ENCODE assay signal across 11 cellular contexts in genomic region chr1:51792864-51793263, GRCh38.
A peak's percentile ranks its signal among the peaks of the same experiment; 100 is the strongest.
DNase-seq lines count a peak whose midpoint lies in the region; ATAC-seq and TF ChIP-seq lines count a peak whose summit lies in the region.
"Had no signal": no experiment of that assay in that cellular context is flagged by ENCODE, and none has a peak within 500 bp of the region (broad histone marks: within the 10 kb centered on the region; RNA-seq: fewer than 3 reads in every experiment).

No MANE protein-coding gene starts in this region.

- ATAC-seq in CD4-positive, alpha-beta T cell (ENCODE audit: poor library complexity): no peak
- ATAC-seq in central memory CD8-positive, alpha-beta T cell (replicated peaks; ENCODE audit: extremely low read depth, poor library complexity, severe bottlenecking): no peak
- ATAC-seq in HG02623 (IDR thresholded peaks at IDR 0.05; ENCODE audit: unreplicated experiment): no peak

- 100% methylated on average over 1 of the region's 1 CpG; no CpG with 5 or more reads in 1 of the 2 experiments for WGBS in mesodermal cell (ENCODE audit: insufficient coverage in 2 of 2), 2 experiments

- no peaks in the 10 kb centered on the region for H3K9me3 Mint-ChIP-seq in CD4-positive, alpha-beta T cell
- H3K9me3 Mint-ChIP-seq in central memory CD8-positive, alpha-beta T cell: no peaks in the 10 kb centered on the region

- CTCF ChIA-PET in CD4-positive, alpha-beta T cell (lab: Charles Lee): no interaction called here

- H3K4me3 Mint-ChIP-seq in CD4-positive, alpha-beta T cell: no peak overlapping the region
- no peak overlapping the region for H3K4me3 Mint-ChIP-seq in central memory CD8-positive, alpha-beta T cell

- no peaks in the 10 kb centered on the region for H3K27me3 Mint-ChIP-seq in CD4-positive, alpha-beta T cell
- H3K27me3 Mint-ChIP-seq in central memory CD8-positive, alpha-beta T cell: no peaks in the 10 kb centered on the region

- no peak for DNase-seq in CD4-positive, alpha-beta T cell
- DNase-seq in Kasumi-1 (lab: John Stamatoyannopoulos, UW) (peak; percentile 17 to 40), midbrain (lab: John Stamatoyannopoulos, UW) (no peak), NCI-H446 treated with DMSO at 0.1 percent for 48 hours (lab: John Stamatoyannopoulos, UW) (no peak), BE2C (no peak)
- DNase-seq in central memory CD8-positive, alpha-beta T cell (ENCODE audit: low spot score in 2 of 2): no peak
- DNase-seq: activated CD4-positive, CD25-positive, alpha-beta regulatory T cell; ovary; stimulated activated naive CD4-positive, alpha-beta T cell had no signal

- H3K4me3 ChIP-seq in mesodermal cell (ENCODE audit: extremely low read depth, insufficient read depth, low read length, poor library complexity, severe bottlenecking) (no peak overlapping the region), BE2C (ENCODE audit: low read depth, low read length) (no peak overlapping the region)
- H3K4me3 ChIP-seq: ovary had no signal

- TF ChIP-seq CTCF in CD4-positive, alpha-beta T cell (IDR thresholded peaks at IDR 0.05): no peak
- TF ChIP-seq CTCF in BE2C (IDR thresholded peaks at IDR 0.05; ENCODE audit: low read depth, low read length): no peak

- H3K4me1 ChIP-seq in mesodermal cell (ENCODE audit: control insufficient read depth, insufficient read depth, low read length, poor library complexity, severe bottlenecking) (peaks cover 4% of the 10 kb centered on the region), BE2C (no peaks in the 10 kb centered on the region)

- H3K27me3 ChIP-seq in CD4-positive, alpha-beta T cell (ENCODE audit: control insufficient read depth, insufficient read depth, low read length): no peaks in the 10 kb centered on the region
- no peaks in the 10 kb centered on the region for H3K27me3 ChIP-seq in BE2C
- H3K27me3 ChIP-seq: ovary had no signal

- no peaks in the 10 kb centered on the region for H3K4me1 Mint-ChIP-seq in CD4-positive, alpha-beta T cell (ENCODE audit: low read depth)
- no peaks in the 10 kb centered on the region for H3K4me1 Mint-ChIP-seq in central memory CD8-positive, alpha-beta T cell

- POLR2A ChIA-PET in CD4-positive, alpha-beta T cell (lab: Charles Lee): no interaction called here

- no peaks in the 10 kb centered on the region for H3K9me3 ChIP-seq in CD4-positive, alpha-beta T cell (ENCODE audit: control insufficient read depth, low read length)
- H3K9me3 ChIP-seq in mesodermal cell (ENCODE audit: control insufficient read depth, low read length): no peaks in the 10 kb centered on the region
- no peaks in the 10 kb centered on the region for H3K9me3 ChIP-seq in BE2C
- H3K9me3 ChIP-seq: ovary had no signal

- peak overlapping the region; percentile 63 for H3K27ac Mint-ChIP-seq in CD4-positive, alpha-beta T cell
- H3K27ac Mint-ChIP-seq in central memory CD8-positive, alpha-beta T cell (ENCODE audit: low read depth): peak overlapping the region; percentile 29

- H3K36me3 ChIP-seq in mesodermal cell (ENCODE audit: control insufficient read depth, insufficient read depth, low read length) (peaks cover 81% of the 10 kb centered on the region), BE2C (peaks cover 23% of the 10 kb centered on the region)
- H3K36me3 ChIP-seq: ovary had no signal

- intact Hi-C loops in CD4-positive, alpha-beta T cell (cut with DNase I, micrococcal nuclease): no loop called here

- H3K27ac ChIP-seq in CD4-positive, alpha-beta T cell (ENCODE audit: low read depth, low read length): no peak overlapping the region
- H3K27ac ChIP-seq in mesodermal cell (ENCODE audit: low read depth, low read length, severe bottlenecking): peak overlapping the region; percentile 61
- H3K27ac ChIP-seq: ovary had no signal

- peaks cover 89% of the 10 kb centered on the region for H3K36me3 Mint-ChIP-seq in CD4-positive, alpha-beta T cell (ENCODE audit: low read depth)
- H3K36me3 Mint-ChIP-seq in central memory CD8-positive, alpha-beta T cell (ENCODE audit: insufficient read depth): peaks cover 32% of the 10 kb centered on the region

Comparison
In these comparisons a context has a peak if more than half of its experiments do, and no peak if none do; other contexts are left out.
1. DNase-seq: peak in Kasumi-1 (2 of 2); none in CD4-positive, alpha-beta T cell (0 of 10), central memory CD8-positive, alpha-beta T cell (0 of 2), midbrain (single experiment), NCI-H446 treated with DMSO at 0.1 percent for 48 hours (single experiment) and BE2C (single experiment).